Comparison of ENCODE assay signal across 19 cellular contexts in genomic region chr11:15468471-15468870, GRCh38.
"Had no signal": no experiment of that assay in that cellular context is flagged by ENCODE, and none has a peak within 500 bp of the region (broad histone marks: within the 10 kb centered on the region; RNA-seq: fewer than 3 reads in every experiment).

No MANE protein-coding gene starts in this region.

- H3K4me3 ChIP-seq: left ventricle myocardium inferior, tibial artery had no signal

- DNase-seq: activated CD4-positive, alpha-beta T cell treated with anti-CD3 and anti-CD28 coated beads for 48 hours; activated CD8-positive, alpha-beta memory T cell treated with anti-CD3 and anti-CD28 coated beads, Interleukin-2, amount 10 ng/mL, durations not matched to agents 7 days and 5 days; activated CD8-positive, alpha-beta T cell treated with anti-CD3 and anti-CD28 coated beads for 36 hours; activated effector memory CD4-positive, alpha-beta T cell treated with anti-CD3 and anti-CD28 coated beads, Interleukin-2, amount 50 U/mL, for 16 hours; activated naive CD4-positive, alpha-beta T cell treated with anti-CD3 and anti-CD28 coated beads, Interleukin-2, amount 10 ng/mL, durations not matched to agents 7 days and 5 days; activated T-cell treated with anti-CD3 and anti-CD28 coated beads for 4 hours; anterior cingulate cortex; effector memory CD8-positive, alpha-beta T cell; foreskin keratinocyte; glutamatergic neuron; hippocampal formation; kidney glomerular epithelial cell; left ventricle myocardium inferior; midbrain; natural killer cell; stimulated activated CD4-positive, alpha-beta T cell treated with anti-CD3 and anti-CD28 coated beads, Interleukin-4, amount 100 ng/mL, for 24 hours; stimulated activated naive CD8-positive, alpha-beta T cell treated with anti-CD3 and anti-CD28 coated beads, Interleukin-15, Interleukin-2, amounts not matched to agents 100 U/mL and 50 U/mL, for 24 hours; substantia nigra; tibial artery had no signal

- H3K4me1 ChIP-seq: foreskin keratinocyte, left ventricle myocardium inferior, tibial artery had no signal

- H3K9me3 ChIP-seq: left ventricle myocardium inferior, tibial artery had no signal

- H3K27ac ChIP-seq: foreskin keratinocyte, left ventricle myocardium inferior, tibial artery had no signal

- H3K27me3 ChIP-seq: foreskin keratinocyte, tibial artery had no signal

- H3K36me3 ChIP-seq: left ventricle myocardium inferior, tibial artery had no signal
